Comparison of ENCODE assay signal across 10 cellular contexts in the genomic region with DNA sequence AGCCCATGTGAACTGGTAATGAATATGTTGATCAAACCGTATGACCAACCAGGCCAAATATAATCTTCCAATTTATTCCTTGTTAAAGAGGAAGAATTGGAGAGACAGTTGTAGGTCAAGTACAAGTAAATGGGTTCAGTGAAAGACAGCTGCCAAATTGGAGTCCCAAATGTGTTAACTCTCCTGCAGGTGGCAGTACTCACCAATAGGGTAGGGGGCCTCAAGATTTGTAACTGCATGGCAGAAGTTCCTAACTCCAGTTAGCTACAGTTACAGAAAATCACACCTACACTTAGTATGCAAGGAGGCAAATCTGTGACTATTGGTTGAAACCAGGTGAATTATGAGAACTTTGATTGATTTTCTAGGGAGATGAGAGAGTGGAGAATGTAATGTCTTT.
DNase-seq lines count a peak whose midpoint lies in the region; ATAC-seq, FAIRE-seq and TF ChIP-seq lines count a peak whose summit lies in the region.
"Had no signal": no experiment of that assay in that cellular context is flagged by ENCODE, and none has a peak within 500 bp of the region (broad histone marks: within the 10 kb centered on the region; RNA-seq: fewer than 3 reads in every experiment).

No MANE protein-coding gene starts in this region.

- 46 to 58% methylated on average over 1 of the region's 1 CpG for WGBS in pancreas, 2 donors
- WGBS in esophagus squamous epithelium, 2 donors = 50% methylated on average over 1 of the region's 1 CpG

- peak; percentile 42 for TF ChIP-seq CTCF in WERI-Rb-1 (IDR thresholded peaks at IDR 0.05; ENCODE audit: low read depth, low read length)
- peak in 1 of 4 donors; percentile 21 for TF ChIP-seq CTCF in pancreas (IDR thresholded peaks at IDR 0.05)
- TF ChIP-seq CTCF in esophagus squamous epithelium (IDR thresholded peaks at IDR 0.05) = no peak

- no peak overlapping the region for H3K27ac ChIP-seq in WERI-Rb-1
- no peak overlapping the region for H3K27ac ChIP-seq in pancreas
- no peak overlapping the region for H3K27ac ChIP-seq in esophagus squamous epithelium

- H3K36me3 ChIP-seq in WERI-Rb-1 = no peaks in the 10 kb centered on the region
- no peaks in the 10 kb centered on the region for H3K36me3 ChIP-seq in pancreas
- no peaks in the 10 kb centered on the region for H3K36me3 ChIP-seq in esophagus squamous epithelium

- no peaks in the 10 kb centered on the region for H3K4me1 ChIP-seq in pancreas
- H3K4me1 ChIP-seq in esophagus squamous epithelium = no peaks in the 10 kb centered on the region

- TF ChIP-seq POLR2A in esophagus squamous epithelium (IDR thresholded peaks at IDR 0.05) = no peak

- no peaks in the 10 kb centered on the region for H3K9me3 ChIP-seq in WERI-Rb-1 (ENCODE audit: severe bottlenecking)
- H3K9me3 ChIP-seq in pancreas = no peaks in the 10 kb centered on the region
- no peaks in the 10 kb centered on the region for H3K9me3 ChIP-seq in esophagus squamous epithelium

- ATAC-seq in pancreas (peak in 3 of 4 donors; percentile 60 to 74 (median 68)), GM19455 (IDR thresholded peaks at IDR 0.05; ENCODE audit: unreplicated experiment) (no peak), HG03097 (IDR thresholded peaks at IDR 0.05; ENCODE audit: low FRiP score, unreplicated experiment) (no peak)
- ATAC-seq: Panc1 had no signal

- no peak for FAIRE-seq in pancreas (lab: Jason Lieb, UNC)

- peak; percentile 78 for DNase-seq in NCI-H82 (lab: John Stamatoyannopoulos, UW)
- no peak for DNase-seq in NCI-H82 treated with DMSO at 0.1 percent for 48 hours (lab: John Stamatoyannopoulos, UW; ENCODE audit: unreplicated experiment)
- peak; percentile 8 for DNase-seq in KBM-7
- DNase-seq in WERI-Rb-1 = peak; percentile 26
- peak in 2 of 6 donors; percentile 19 to 21 for DNase-seq in pancreas
- DNase-seq in esophagus squamous epithelium (lab: John Stamatoyannopoulos, UW) = no peak
- DNase-seq: stimulated activated CD8-positive, alpha-beta memory T cell treated with anti-CD3 and anti-CD28 coated beads, Interleukin-4, amount 100 ng/mL, for 48 hours had no signal

- H3K27me3 ChIP-seq in WERI-Rb-1 (ENCODE audit: insufficient read depth, low read depth, severe bottlenecking) (no peaks in the 10 kb centered on the region), pancreas (no peaks in the 10 kb centered on the region), esophagus squamous epithelium (no peaks in the 10 kb centered on the region)

- intact Hi-C loops in pancreas (cut with DNase I) = no loop called here
- intact Hi-C loops in esophagus squamous epithelium (cut with DNase I) = no loop called here

- H3K4me3 ChIP-seq in WERI-Rb-1 (ENCODE audit: low read depth, low read length) (no peak overlapping the region), pancreas (no peak overlapping the region), esophagus squamous epithelium (no peak overlapping the region)

- in situ Hi-C loops in KBM-7 (cut with MboI; ENCODE audit: low pct_unique_long_range_greater_than_20kb, low sequenced_read_pairs) = no loop called here

Comparison
In these comparisons a context has a peak if more than half of its experiments do, and no peak if none do; other contexts are left out.
1. DNase-seq: peak in NCI-H82 (single experiment), KBM-7 (single experiment) and WERI-Rb-1 (single experiment); none in NCI-H82 treated with DMSO at 0.1 percent for 48 hours (single experiment) and esophagus squamous epithelium (single experiment).
2. ATAC-seq: peak in pancreas (3 of 4); none in GM19455 (single experiment) and HG03097 (single experiment).